ENCODE assay signal across 8 cellular contexts in the genomic region with DNA sequence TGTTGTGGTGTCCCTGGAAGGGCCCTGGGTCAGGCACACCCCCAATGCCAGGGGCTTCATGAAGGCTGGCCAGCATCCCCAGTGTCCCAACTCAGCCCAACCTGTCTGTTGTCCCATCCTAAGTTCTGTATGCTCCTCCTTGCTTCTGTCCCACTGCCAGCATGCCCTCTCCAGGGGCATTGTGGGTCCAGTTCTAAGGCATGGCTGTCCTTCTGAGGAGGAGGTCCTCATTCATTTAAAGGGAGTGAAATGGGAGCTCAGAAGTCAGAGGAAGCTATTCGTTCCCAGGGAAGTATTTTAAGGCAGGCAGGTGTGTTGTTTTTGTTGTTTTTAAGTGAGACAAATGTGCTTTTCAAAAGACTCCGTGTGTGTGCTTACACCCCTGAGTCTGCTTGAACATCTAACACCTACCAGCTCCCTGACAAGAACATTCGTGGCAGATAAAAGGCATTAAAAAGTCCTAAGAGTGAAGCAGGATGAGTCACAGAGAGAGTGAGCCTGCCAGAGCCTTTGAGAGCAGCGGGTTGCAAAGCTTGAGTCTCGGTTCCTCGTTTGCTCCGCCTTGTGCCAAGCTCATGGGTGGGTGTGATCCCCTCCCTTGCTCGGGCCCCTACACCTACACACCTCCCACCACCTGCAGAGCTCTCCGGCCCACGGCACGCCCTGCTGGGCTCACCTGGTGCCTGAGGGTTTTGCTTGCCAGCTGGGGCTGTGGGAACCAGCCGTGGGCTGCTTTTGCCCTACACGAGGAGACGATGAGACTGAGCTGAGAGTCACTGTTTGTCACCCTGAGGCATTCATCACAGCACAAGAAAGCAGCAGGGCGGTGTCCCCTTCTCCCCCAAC.
A peak's percentile ranks its signal among the peaks of the same experiment; 100 is the strongest.
DNase-seq lines count a peak whose midpoint lies in the region; ATAC-seq and TF ChIP-seq lines count a peak whose summit lies in the region.

No MANE protein-coding gene starts in this region.

- peaks cover 0 to 13% (median 0%) of the 10 kb centered on the region in 45 donors for H3K27me3 ChIP-seq in dorsolateral prefrontal cortex

- no peaks in the 10 kb centered on the region for H3K4me1 Mint-ChIP-seq in immature natural killer cell

- no peak overlapping the region for H3K27ac Mint-ChIP-seq in immature natural killer cell

- ATAC-seq in GM19023 (IDR thresholded peaks at IDR 0.05; ENCODE audit: unreplicated experiment) (peak; percentile 80), HG03039 (IDR thresholded peaks at IDR 0.05; ENCODE audit: unreplicated experiment) (peak; percentile 92), SK-N-SH treated with all-trans-retinoic acid at 6 μM for 48 hours (peak; percentile 94)

- H3K27ac ChIP-seq in dorsolateral prefrontal cortex = peak overlapping the region in 30 of 59 donors; percentile 2 to 76 (median 52)

- no peaks in the 10 kb centered on the region for H3K36me3 Mint-ChIP-seq in immature natural killer cell

- H3K9me3 Mint-ChIP-seq in immature natural killer cell = no peaks in the 10 kb centered on the region

- TF ChIP-seq CTCF in dorsolateral prefrontal cortex (IDR thresholded peaks at IDR 0.05 in 54 of 56, conservative IDR thresholded peaks at IDR 0.05 in 2 of 56; ENCODE audit: low read depth in 1 of 56, partially characterized antibody in 56 of 56) = no peak

- H3K27me3 Mint-ChIP-seq in immature natural killer cell (ENCODE audit: low read depth in 3 of 3) = peaks cover 3 to 11% (median 7%) of the 10 kb centered on the region in 3 donors

- DNase-seq in AG08396 (ENCODE audit: low spot score) = peak; percentile 57
- DNase-seq in dorsolateral prefrontal cortex = peak in 7 of 10 donors; percentile 42 to 66 (median 53)
- peak; percentile 30 to 35 for DNase-seq in stimulated activated CD4-positive, alpha-beta T cell treated with anti-CD3 and anti-CD28 coated beads, Interleukin-2, amount 100 ng/mL, for 24 hours
- DNase-seq in immature natural killer cell = no peak
- no peak for DNase-seq in T-helper 9 cell

- H3K4me3 Mint-ChIP-seq in immature natural killer cell = no peak overlapping the region

- intact Hi-C loops in dorsolateral prefrontal cortex (cut with DNase I) = loop anchor here in 1 of 2 donors (1.0 kb wide), 1 partner anchor 21 kb away; no protein-coding TSS in a partner anchor

- peak overlapping the region in 1 of 59 donors; percentile 28 for H3K4me3 ChIP-seq in dorsolateral prefrontal cortex

TF ChIP-seq in SK-N-SH treated with all-trans-retinoic acid at 6 μM for 48 hours, 23 proteins besides CTCF, POLR2A, EP300 and RAD21:
- TF ChIP-seq RARB (CRISPR knock-in tag; IDR thresholded peaks at IDR 0.05) = no peak
- TF ChIP-seq, protein P1, sequence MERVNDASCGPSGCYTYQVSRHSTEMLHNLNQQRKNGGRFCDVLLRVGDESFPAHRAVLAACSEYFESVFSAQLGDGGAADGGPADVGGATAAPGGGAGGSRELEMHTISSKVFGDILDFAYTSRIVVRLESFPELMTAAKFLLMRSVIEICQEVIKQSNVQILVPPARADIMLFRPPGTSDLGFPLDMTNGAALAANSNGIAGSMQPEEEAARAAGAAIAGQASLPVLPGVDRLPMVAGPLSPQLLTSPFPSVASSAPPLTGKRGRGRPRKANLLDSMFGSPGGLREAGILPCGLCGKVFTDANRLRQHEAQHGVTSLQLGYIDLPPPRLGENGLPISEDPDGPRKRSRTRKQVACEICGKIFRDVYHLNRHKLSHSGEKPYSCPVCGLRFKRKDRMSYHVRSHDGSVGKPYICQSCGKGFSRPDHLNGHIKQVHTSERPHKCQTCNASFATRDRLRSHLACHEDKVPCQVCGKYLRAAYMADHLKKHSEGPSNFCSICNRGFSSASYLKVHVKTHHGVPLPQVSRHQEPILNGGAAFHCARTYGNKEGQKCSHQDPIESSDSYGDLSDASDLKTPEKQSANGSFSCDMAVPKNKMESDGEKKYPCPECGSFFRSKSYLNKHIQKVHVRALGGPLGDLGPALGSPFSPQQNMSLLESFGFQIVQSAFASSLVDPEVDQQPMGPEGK (CRISPR knock-in tag; IDR thresholded peaks at IDR 0.05; ENCODE audit: borderline replicate concordance) = no peak
- no peak for TF ChIP-seq ARNTL (CRISPR knock-in tag; IDR thresholded peaks at IDR 0.05; ENCODE audit: borderline replicate concordance, low read depth)
- no peak for TF ChIP-seq ZFP30 (CRISPR knock-in tag; IDR thresholded peaks at IDR 0.05)
- no peak for TF ChIP-seq TOX (CRISPR knock-in tag; IDR thresholded peaks at IDR 0.05; ENCODE audit: borderline replicate concordance)
- TF ChIP-seq ESRRG (CRISPR knock-in tag; IDR thresholded peaks at IDR 0.05) = no peak
- TF ChIP-seq ZNF565 (CRISPR knock-in tag; conservative IDR thresholded peaks at IDR 0.05; ENCODE audit: low read depth) = no peak
- TF ChIP-seq ZNF70 (CRISPR knock-in tag; IDR thresholded peaks at IDR 0.05) = no peak
- no peak for TF ChIP-seq OSR1 (CRISPR knock-in tag; IDR thresholded peaks at IDR 0.05)
- no peak for TF ChIP-seq ZFP3 (CRISPR knock-in tag; IDR thresholded peaks at IDR 0.05)
- no peak for TF ChIP-seq ZNF8 (CRISPR knock-in tag; IDR thresholded peaks at IDR 0.05)
- no peak for TF ChIP-seq SNAI2 (CRISPR knock-in tag; IDR thresholded peaks at IDR 0.05)
- TF ChIP-seq, protein P2, sequence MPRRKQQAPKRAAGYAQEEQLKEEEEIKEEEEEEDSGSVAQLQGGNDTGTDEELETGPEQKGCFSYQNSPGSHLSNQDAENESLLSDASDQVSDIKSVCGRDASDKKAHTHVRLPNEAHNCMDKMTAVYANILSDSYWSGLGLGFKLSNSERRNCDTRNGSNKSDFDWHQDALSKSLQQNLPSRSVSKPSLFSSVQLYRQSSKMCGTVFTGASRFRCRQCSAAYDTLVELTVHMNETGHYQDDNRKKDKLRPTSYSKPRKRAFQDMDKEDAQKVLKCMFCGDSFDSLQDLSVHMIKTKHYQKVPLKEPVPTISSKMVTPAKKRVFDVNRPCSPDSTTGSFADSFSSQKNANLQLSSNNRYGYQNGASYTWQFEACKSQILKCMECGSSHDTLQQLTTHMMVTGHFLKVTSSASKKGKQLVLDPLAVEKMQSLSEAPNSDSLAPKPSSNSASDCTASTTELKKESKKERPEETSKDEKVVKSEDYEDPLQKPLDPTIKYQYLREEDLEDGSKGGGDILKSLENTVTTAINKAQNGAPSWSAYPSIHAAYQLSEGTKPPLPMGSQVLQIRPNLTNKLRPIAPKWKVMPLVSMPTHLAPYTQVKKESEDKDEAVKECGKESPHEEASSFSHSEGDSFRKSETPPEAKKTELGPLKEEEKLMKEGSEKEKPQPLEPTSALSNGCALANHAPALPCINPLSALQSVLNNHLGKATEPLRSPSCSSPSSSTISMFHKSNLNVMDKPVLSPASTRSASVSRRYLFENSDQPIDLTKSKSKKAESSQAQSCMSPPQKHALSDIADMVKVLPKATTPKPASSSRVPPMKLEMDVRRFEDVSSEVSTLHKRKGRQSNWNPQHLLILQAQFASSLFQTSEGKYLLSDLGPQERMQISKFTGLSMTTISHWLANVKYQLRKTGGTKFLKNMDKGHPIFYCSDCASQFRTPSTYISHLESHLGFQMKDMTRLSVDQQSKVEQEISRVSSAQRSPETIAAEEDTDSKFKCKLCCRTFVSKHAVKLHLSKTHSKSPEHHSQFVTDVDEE (CRISPR knock-in tag; IDR thresholded peaks at IDR 0.05) = no peak
- no peak for TF ChIP-seq POU6F1 (CRISPR knock-in tag; IDR thresholded peaks at IDR 0.05; ENCODE audit: borderline replicate concordance, low read depth)

Comparison
In these comparisons a context has a peak if more than half of its experiments do, and no peak if none do; other contexts are left out.
1. DNase-seq: peak in AG08396 (single experiment), dorsolateral prefrontal cortex (7 of 10) and stimulated activated CD4-positive, alpha-beta T cell treated with anti-CD3 and anti-CD28 coated beads, Interleukin-2, amount 100 ng/mL, for 24 hours (2 of 2); none in immature natural killer cell (0 of 3) and T-helper 9 cell (single experiment).
2. Peak in every context shown above with its lines, with median percentiles within 50 percentile points of each other: ATAC-seq.